Comparison of ENCODE assay signal across 13 cellular contexts in the genomic region with DNA sequence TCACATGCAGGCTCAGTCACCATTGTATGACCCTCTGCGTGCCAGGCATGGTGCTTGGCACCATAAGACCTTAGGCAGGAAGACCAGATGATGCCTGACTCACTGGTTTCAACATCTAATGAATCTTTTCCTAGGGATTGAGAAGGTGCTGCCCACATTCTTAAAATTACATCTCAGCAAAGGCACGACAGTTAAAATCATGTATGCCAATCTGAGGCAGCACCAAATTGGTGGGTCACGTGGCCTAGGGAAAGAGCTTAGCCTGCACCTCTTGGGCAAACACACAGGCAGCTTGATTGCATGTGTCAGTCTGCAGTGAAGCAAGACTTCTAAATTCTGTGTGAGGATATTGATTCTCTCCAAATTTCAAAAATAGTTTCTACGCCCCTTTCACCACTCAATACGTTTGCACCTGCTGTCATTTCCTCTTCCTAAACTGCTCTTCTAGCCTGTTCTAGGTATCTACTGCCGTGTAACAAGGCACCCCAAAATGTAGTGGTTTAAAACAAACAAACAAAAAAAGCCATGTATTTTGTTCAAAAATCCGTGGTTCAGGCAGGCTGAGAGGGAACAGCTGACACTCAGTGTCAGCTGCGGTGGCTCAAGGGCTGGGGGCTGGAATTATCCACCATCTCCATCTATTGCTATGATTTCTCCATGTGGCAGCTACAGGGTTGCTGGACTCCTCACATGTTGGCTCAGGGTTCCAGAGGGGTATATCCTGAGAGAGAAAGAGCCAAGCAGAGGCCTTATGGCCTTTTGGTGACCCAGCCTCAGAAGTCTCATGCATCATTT.
A peak's percentile ranks its signal among the peaks of the same experiment; 100 is the strongest.
DNase-seq lines count a peak whose midpoint lies in the region; ATAC-seq and TF ChIP-seq lines count a peak whose summit lies in the region.
"Had no signal": no experiment of that assay in that cellular context is flagged by ENCODE, and none has a peak within 500 bp of the region (broad histone marks: within the 10 kb centered on the region; RNA-seq: fewer than 3 reads in every experiment).

No MANE protein-coding gene starts in this region.

- peak; percentile 36 for DNase-seq in GM03348 (ENCODE audit: low spot score)
- DNase-seq in PC-9: peak in 1 of 2 experiments; percentile 45
- DNase-seq in gastrocnemius medialis: peak; percentile 64 to 82
- DNase-seq in Peyer's patch: no peak
- no peak for DNase-seq in activated effector memory CD4-positive, alpha-beta T cell treated with Interleukin-2 at 50 U/mL for 16 hours
- no peak for DNase-seq in RKO (ENCODE audit: low spot score)
- DNase-seq: activated CD8-positive, alpha-beta memory T cell treated with anti-CD3 and anti-CD28 coated beads, Interleukin-2, amount 50 U/mL, for 4 hours; amniotic stem cell; lower lobe of right lung; NCI-H2029 had no signal

- TF ChIP-seq CTCF in PC-9 (conservative IDR thresholded peaks at IDR 0.05) (no peak), gastrocnemius medialis (IDR thresholded peaks at IDR 0.05 in 4 of 5, conservative IDR thresholded peaks at IDR 0.05 in 1 of 5) (no peak), Peyer's patch (IDR thresholded peaks at IDR 0.05) (no peak)

- H3K9me3 ChIP-seq in PC-9 (ENCODE audit: insufficient read depth, low read depth): no peaks in the 10 kb centered on the region
- H3K9me3 ChIP-seq in gastrocnemius medialis: no peaks in the 10 kb centered on the region
- H3K9me3 ChIP-seq in Peyer's patch: no peaks in the 10 kb centered on the region
- H3K9me3 ChIP-seq: lower lobe of right lung had no signal

- no TSS peak for BruUV-seq in PC-9 (replicated peaks; lab: Mats Ljungman, UMichigan)

- no peak overlapping the region for H2AFZ ChIP-seq in PC-9
- H2AFZ ChIP-seq: hepatocyte had no signal

- H3K9me2 ChIP-seq in PC-9 (ENCODE audit: insufficient read depth): no peaks in the 10 kb centered on the region

- in situ Hi-C loops in gastrocnemius medialis (cut with MboI; ENCODE audit: low sequenced_read_pairs in 4 of 4): loop anchor here in 1 of 4 donors (5.0 kb wide), 1 partner anchor 164 kb away; no protein-coding TSS in a partner anchor

- POLR2A ChIA-PET in PC-9 (lab: Charles Lee; ENCODE audit: unreplicated experiment): interaction anchor here (0.7 kb wide), 1 partner anchor 71 kb away, joined by 6 read pairs; no protein-coding TSS in a partner anchor

- ATAC-seq in esophagus mucosa (peak; percentile 25), gastrocnemius medialis (peak; percentile 62 to 74), HG03520 (IDR thresholded peaks at IDR 0.05; ENCODE audit: unreplicated experiment) (no peak)
- ATAC-seq: lower lobe of right lung had no signal

- H3K27me3 ChIP-seq in PC-9 (ENCODE audit: insufficient read depth, low read depth) (no peaks in the 10 kb centered on the region), gastrocnemius medialis (no peaks in the 10 kb centered on the region), Peyer's patch (no peaks in the 10 kb centered on the region)
- H3K27me3 ChIP-seq: hepatocyte had no signal

- H3K27ac ChIP-seq in PC-9: peak overlapping the region; percentile 30; the same call in 1 of the 2 replicates
- H3K27ac ChIP-seq in gastrocnemius medialis: peak overlapping the region; percentile 85 to 91 (median 88)
- H3K27ac ChIP-seq in Peyer's patch: no peak overlapping the region
- H3K27ac ChIP-seq: lower lobe of right lung had no signal

- CTCF ChIA-PET in PC-9 (lab: Charles Lee): no interaction called here

- no peaks in the 10 kb centered on the region for H3K36me3 ChIP-seq in PC-9 (ENCODE audit: low read depth)
- no peaks in the 10 kb centered on the region for H3K36me3 ChIP-seq in gastrocnemius medialis
- no peaks in the 10 kb centered on the region for H3K36me3 ChIP-seq in Peyer's patch
- H3K36me3 ChIP-seq: lower lobe of right lung had no signal

- intact Hi-C loops in PC-9 (cut with micrococcal nuclease; ENCODE audit: unreplicated experiment): no loop called here
- intact Hi-C loops in gastrocnemius medialis (cut with DNase I; ENCODE audit: low total_unique reads): loop anchor here (2.0 to 10.0 kb wide), 4 partner anchors 154 to 352 kb away; a partner anchor contains a TSS

- no peaks in the 10 kb centered on the region for H4K20me1 ChIP-seq in PC-9 (ENCODE audit: insufficient read depth)

- TF ChIP-seq POLR2A in gastrocnemius medialis (IDR thresholded peaks at IDR 0.05) (no peak), Peyer's patch (IDR thresholded peaks at IDR 0.05) (no peak)

- H3F3A ChIP-seq in PC-9 (ENCODE audit: insufficient read depth, low read depth): peaks cover 24% of the 10 kb centered on the region

- no peaks in the 10 kb centered on the region for H3K79me2 ChIP-seq in PC-9 (ENCODE audit: low read depth)
- H3K79me2 ChIP-seq: hepatocyte had no signal

- peaks cover 54% of the 10 kb centered on the region for H3K4me1 ChIP-seq in PC-9 (replicated peaks; ENCODE audit: insufficient read depth)
- H3K4me1 ChIP-seq in gastrocnemius medialis: peaks cover 32 to 42% of the 10 kb centered on the region in 2 donors
- no peaks in the 10 kb centered on the region for H3K4me1 ChIP-seq in Peyer's patch

- H3K4me3 ChIP-seq in PC-9 (no peak overlapping the region), gastrocnemius medialis (no peak overlapping the region), Peyer's patch (no peak overlapping the region)
- H3K4me3 ChIP-seq: hepatocyte, lower lobe of right lung had no signal

- H3K4me2 ChIP-seq in PC-9: no peak overlapping the region
- H3K4me2 ChIP-seq: hepatocyte had no signal

Comparison
In these comparisons a context has a peak if more than half of its experiments do, and no peak if none do; other contexts are left out.
1. DNase-seq: peak in GM03348 (single experiment) and gastrocnemius medialis (2 of 2); none in Peyer's patch (0 of 3), activated effector memory CD4-positive, alpha-beta T cell treated with Interleukin-2 at 50 U/mL for 16 hours (single experiment) and RKO (single experiment).
2. H3K27ac ChIP-seq: peak in PC-9 (single experiment) and gastrocnemius medialis (4 of 4); none in Peyer's patch (0 of 4).